9 cellular contexts compared by ENCODE assay signal in the genomic region with DNA sequence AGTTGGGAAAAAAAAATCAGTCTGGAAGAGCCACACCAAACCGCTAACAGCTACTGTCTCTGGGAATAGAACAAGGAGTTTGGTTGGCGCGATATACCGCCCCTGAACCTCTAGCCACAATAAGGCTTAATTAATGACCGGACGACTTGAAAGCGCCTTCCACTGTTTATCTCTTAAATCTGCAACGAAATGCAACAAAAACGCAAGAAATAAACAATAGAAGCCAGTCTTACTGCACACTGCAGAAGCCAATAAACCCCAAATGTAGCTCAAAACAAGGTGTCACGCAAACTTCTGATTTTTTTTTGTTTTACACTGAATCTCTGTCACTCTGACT. TPM values are rescaled to one million over a fixed set of nuclear protein-coding genes. Genes with fewer than 3 reads are reported as not detected.
DNase-seq lines count a peak whose midpoint lies in the region; ATAC-seq and TF ChIP-seq lines count a peak whose summit lies in the region.
"Had no signal": no experiment of that assay in that cellular context is flagged by ENCODE, and none has a peak within 500 bp of the region (broad histone marks: within the 10 kb centered on the region; RNA-seq: fewer than 3 reads in every experiment).

No MANE protein-coding gene starts in this region.

- H3K4me1 ChIP-seq in PC-3 (ENCODE audit: insufficient read depth, low read length) (peaks cover 7% of the 10 kb centered on the region; the same call in 1 of the 2 replicates), esophagus (ENCODE audit: control insufficient read depth in 2 of 2, insufficient read depth in 2 of 2, low read length in 1 of 2) (peaks cover 0 to 6% of the 10 kb centered on the region in 2 donors), osteoblast (ENCODE audit: insufficient read depth, low read length) (peaks cover 20% of the 10 kb centered on the region)

- 1% methylated on average over 10 of the region's 10 CpGs for WGBS in esophagus, 2 donors

- H3K79me2 ChIP-seq in PC-3 (ENCODE audit: low read length) (no peaks in the 10 kb centered on the region), osteoblast (ENCODE audit: insufficient read depth, low read length) (no peaks in the 10 kb centered on the region)

- no peaks in the 10 kb centered on the region for H3F3A ChIP-seq in PC-3 (ENCODE audit: low read length, unreplicated experiment)

- CTCF ChIA-PET in PC-3 (lab: Charles Lee): interaction anchor here (0.5 to 0.8 kb wide), 2 partner anchors 19 to 92 kb away, joined by 5 to 15 read pairs; a partner anchor contains a TSS

- H3K27ac ChIP-seq in PC-3 (ENCODE audit: low read length): 0 out of 2 replicates have a peak overlapping the region, but pooled peaks have one; percentile 19
- H3K27ac ChIP-seq in esophagus (ENCODE audit: low read depth in 2 of 2, low read length in 1 of 2): peak overlapping the region; percentile 90 to 93
- peak overlapping the region; percentile 50 for H3K27ac ChIP-seq in osteoblast (ENCODE audit: low read depth, low read length)
- H3K27ac ChIP-seq: VCaP had no signal

- H3K36me3 ChIP-seq in PC-3 (ENCODE audit: low read depth, low read length): no peaks in the 10 kb centered on the region
- H3K36me3 ChIP-seq in esophagus (ENCODE audit: control insufficient read depth in 2 of 2, insufficient read depth in 2 of 2, low read length in 1 of 2): peaks cover 0 to 2% of the 10 kb centered on the region in 2 donors
- H3K36me3 ChIP-seq in osteoblast (ENCODE audit: insufficient read depth, low read length): peaks cover 15% of the 10 kb centered on the region

- no peaks in the 10 kb centered on the region for H3K9me2 ChIP-seq in PC-3 (replicated peaks; ENCODE audit: low read length)

- no peak overlapping the region for H3K9ac ChIP-seq in PC-3 (ENCODE audit: low read length)

- in situ Hi-C loops in GM13977 (cut with MboI; ENCODE audit: low pct_unique_long_range_greater_than_20kb, low sequenced_read_pairs, unreplicated experiment): no loop called here

- DNase-seq in GM13977 (ENCODE audit: low spot score): peak; percentile 57
- DNase-seq in PC-3: no peak
- DNase-seq in osteoblast (ENCODE audit: insufficient read length, low spot score, missing footprints): peak; percentile 87
- DNase-seq in Kasumi-1 (lab: John Stamatoyannopoulos, UW): no peak
- no peak for DNase-seq in DMS153 treated with DMSO at 0.1 percent for 48 hours (lab: John Stamatoyannopoulos, UW; ENCODE audit: unreplicated experiment)
- DNase-seq in cortex of kidney (lab: John Stamatoyannopoulos, UW): no peak

- H2AFZ ChIP-seq in PC-3 (ENCODE audit: low read length) (no peak overlapping the region), osteoblast (ENCODE audit: low read length) (no peak overlapping the region)

- ATAC-seq in PC-3 (no peak), HG02981 (IDR thresholded peaks at IDR 0.05; ENCODE audit: unreplicated experiment) (no peak)

- intact Hi-C loops in PC-3 (cut with micrococcal nuclease): no loop called here

- POLR2A ChIA-PET in PC-3 (lab: Charles Lee; ENCODE audit: unreplicated experiment): interaction anchor here (0.5 to 1.3 kb wide), 7 partner anchors 19 to 670 kb away, joined by 3 to 15 read pairs (median 6); a partner anchor contains a TSS

- H3K4me3 ChIP-seq in PC-3 (ENCODE audit: low read length) (peak overlapping the region; percentile 48; the same call in 1 of the 2 replicates), esophagus (ENCODE audit: low read depth in 1 of 2, low read length in 2 of 2) (peak overlapping the region in 1 of 2 donors; percentile 64), osteoblast (ENCODE audit: insufficient read depth, low read length) (peak overlapping the region; percentile 60)

- H4K20me1 ChIP-seq in PC-3 (ENCODE audit: low read length): no peaks in the 10 kb centered on the region
- no peaks in the 10 kb centered on the region for H4K20me1 ChIP-seq in osteoblast (ENCODE audit: insufficient read depth, low read length)

- no peaks in the 10 kb centered on the region for H3K27me3 ChIP-seq in PC-3 (ENCODE audit: low read length)
- no peaks in the 10 kb centered on the region for H3K27me3 ChIP-seq in esophagus (ENCODE audit: control insufficient read depth in 1 of 2, insufficient read depth in 2 of 2, low read length in 2 of 2)
- no peaks in the 10 kb centered on the region for H3K27me3 ChIP-seq in osteoblast (ENCODE audit: insufficient read depth, low read length)

- H3K9me3 ChIP-seq in PC-3 (ENCODE audit: low read length): no peaks in the 10 kb centered on the region
- no peaks in the 10 kb centered on the region for H3K9me3 ChIP-seq in esophagus (ENCODE audit: control insufficient read depth in 2 of 2, insufficient read depth in 1 of 2, low read depth in 1 of 2, low read length in 1 of 2)
- no peaks in the 10 kb centered on the region for H3K9me3 ChIP-seq in osteoblast (ENCODE audit: low read depth, low read length)

- BruUV-seq in PC-3 (replicated peaks; lab: Mats Ljungman, UMichigan): no TSS peak

- TF ChIP-seq CTCF in GM13977 (IDR thresholded peaks at IDR 0.05; ENCODE audit: extremely low read depth, insufficient read depth, missing control alignments): no peak
- TF ChIP-seq CTCF in PC-3 (conservative IDR thresholded peaks at IDR 0.05; ENCODE audit: low read depth, low read length): no peak
- no peak for TF ChIP-seq CTCF in osteoblast (IDR thresholded peaks at IDR 0.05; ENCODE audit: extremely low read depth, low read depth, low read length)

- H3K4me2 ChIP-seq in PC-3 (ENCODE audit: low read length): peak overlapping the region; percentile 59
- H3K4me2 ChIP-seq in osteoblast (ENCODE audit: insufficient read depth, low read length): peak overlapping the region; percentile 97

RNA-seq across cellular contexts. Expression of a gene that starts 10.9 kb away (rescaled TPM):
- total RNA-seq in PC-3 (2014; rRNA removed) (0.58 and 4.3 TPM in 2 replicates), osteoblast (21.4 and 23.6 TPM in 2 replicates)
- polyA plus RNA-seq in esophagus: 1 to 10 TPM; 1.3 to 8.0 TPM

RNA-seq across cellular contexts. Expression of a gene that starts 12.1 kb away (rescaled TPM):
- total RNA-seq in PC-3 (2014; rRNA removed): 2.0 and 3.4 TPM in 2 replicates
- polyA plus RNA-seq in esophagus: under 1 TPM; 0.14 to 0.26 TPM
- total RNA-seq in osteoblast: 0.29 and 0.36 TPM in 2 replicates

RNA-seq across cellular contexts. Expression of a gene that starts 19.0 kb away (rescaled TPM):
- 38.9 and 44.0 TPM in 2 replicates for total RNA-seq in PC-3 (2014; rRNA removed)
- polyA plus RNA-seq in esophagus: 10 to 100 TPM; 23.1 to 58.1 TPM
- 33.7 and 35.1 TPM in 2 replicates for total RNA-seq in osteoblast

RNA-seq across cellular contexts. Expression of a gene that starts 23.8 kb away (rescaled TPM):
- total RNA-seq in PC-3 (2014; rRNA removed) (0.12 TPM in 1 of 2 replicates, not detected in the other), osteoblast (0.29 and 0.36 TPM in 2 replicates)
- polyA plus RNA-seq in esophagus: under 1 TPM; 0.34 to 0.71 TPM

RNA-seq across cellular contexts. Expression of a gene that starts 31.3 kb away (rescaled TPM):
- not detected in 2 replicates for total RNA-seq in PC-3 (2014; rRNA removed)
- under 1 TPM; 0.11 to 0.26 TPM for polyA plus RNA-seq in esophagus
- under 0.01 TPM in 1 of 2 replicates, not detected in the other for total RNA-seq in osteoblast

Comparison
In these comparisons a context has a peak if more than half of its experiments do, and no peak if none do; other contexts are left out.
1. DNase-seq: peak in GM13977 (single experiment) and osteoblast (single experiment); none in PC-3 (single experiment), Kasumi-1 (0 of 2), DMS153 treated with DMSO at 0.1 percent for 48 hours (single experiment) and cortex of kidney (single experiment).
2. H3K27ac ChIP-seq: peak in every context shown above with its lines; median percentile 92 in esophagus; 50 in osteoblast; 19 in PC-3.